ENCODE assay signal across 26 cellular contexts in the genomic region with DNA sequence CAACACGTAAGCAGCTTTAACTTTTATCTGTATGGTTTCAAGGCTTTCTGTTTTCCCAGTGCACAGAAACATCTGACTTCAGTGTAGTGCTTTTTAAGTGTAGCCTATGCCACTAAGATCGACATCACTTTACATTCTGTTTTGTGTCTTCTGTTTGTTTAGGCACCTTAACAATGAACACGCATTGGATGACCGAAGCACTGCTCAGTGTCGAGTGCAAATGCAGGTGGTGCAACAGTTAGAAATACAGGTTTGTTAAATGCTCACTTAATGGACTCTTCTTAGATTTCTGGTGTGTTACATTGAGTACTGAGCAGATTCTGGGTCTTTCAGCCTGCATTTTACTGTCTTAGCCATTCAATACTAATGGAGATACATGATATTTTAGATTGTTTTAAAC.
A peak's percentile ranks its signal among the peaks of the same experiment; 100 is the strongest.
DNase-seq lines count a peak whose midpoint lies in the region; ATAC-seq and TF ChIP-seq lines count a peak whose summit lies in the region.
"Had no signal": no experiment of that assay in that cellular context is flagged by ENCODE, and none has a peak within 500 bp of the region (broad histone marks: within the 10 kb centered on the region; RNA-seq: fewer than 3 reads in every experiment).

No MANE protein-coding gene starts in this region.

- no peak overlapping the region for H3K27ac Mint-ChIP-seq in MCF 10A (ENCODE audit: low read depth, unreplicated experiment)
- H3K27ac Mint-ChIP-seq: activated naive CD4-positive, alpha-beta T cell treated with anti-CD3 and anti-CD28 coated beads, Interleukin-2, amount 50 U/mL, for 24 hours; activated T-helper 1 cell treated with anti-CD3 and anti-CD28 coated beads, Interleukin-12 subunit alpha, Interleukin-12 subunit beta, Interleukin-2, Interleukin-4 antibody, amounts not matched to agents 30 ng/mL and 10 ng/mL and 1 ng/mL, durations not matched to agents 14 hours and 24 hours and 36 hours; CD14-positive monocyte; IgD-negative memory B cell; natural killer cell treated with Interleukin-12 subunit alpha and Interleukin-12 subunit beta and Interleukin-15 and Interleukin-18, amount 100 ng/mL, for 72 hours had no signal

- H3K27me3 ChIP-seq in HAP-1 (ENCODE audit: low read depth) (no peaks in the 10 kb centered on the region), gastroesophageal sphincter (no peaks in the 10 kb centered on the region)
- H3K27me3 ChIP-seq: testis had no signal

- TF ChIP-seq POLR2A in gastroesophageal sphincter (IDR thresholded peaks at IDR 0.05): no peak

- CTCF ChIA-PET in RWPE1 (lab: Yijun Ruan, JAX): no interaction called here
- CTCF ChIA-PET in MCF 10A (lab: Yijun Ruan, JAX): no interaction called here

- H3K36me3 ChIP-seq in HAP-1 (replicated peaks) (no peaks in the 10 kb centered on the region), gastroesophageal sphincter (no peaks in the 10 kb centered on the region)
- H3K36me3 ChIP-seq: lower lobe of right lung had no signal

- TF ChIP-seq EP300 in gastroesophageal sphincter (IDR thresholded peaks at IDR 0.05): no peak

- H3K27ac ChIP-seq in gastroesophageal sphincter: peak overlapping the region in 3 of 4 donors; percentile 19 to 60 (median 26)
- H3K27ac ChIP-seq in RWPE1: no peak overlapping the region
- H3K27ac ChIP-seq: epithelial cell of prostate, lower lobe of right lung, testis had no signal

- H3K9me3 Mint-ChIP-seq in MCF 10A (ENCODE audit: unreplicated experiment): no peaks in the 10 kb centered on the region
- H3K9me3 Mint-ChIP-seq: activated naive CD4-positive, alpha-beta T cell treated with anti-CD3 and anti-CD28 coated beads, Interleukin-2, amount 50 U/mL, for 24 hours; activated T-helper 1 cell treated with anti-CD3 and anti-CD28 coated beads, Interleukin-12 subunit alpha, Interleukin-12 subunit beta, Interleukin-2, Interleukin-4 antibody, amounts not matched to agents 30 ng/mL and 10 ng/mL and 1 ng/mL, durations not matched to agents 14 hours and 24 hours and 36 hours; CD14-positive monocyte; IgD-negative memory B cell had no signal

- H3K36me3 Mint-ChIP-seq in MCF 10A (ENCODE audit: insufficient read depth, unreplicated experiment): no peaks in the 10 kb centered on the region
- H3K36me3 Mint-ChIP-seq: activated naive CD4-positive, alpha-beta T cell treated with anti-CD3 and anti-CD28 coated beads, Interleukin-2, amount 50 U/mL, for 24 hours; CD14-positive monocyte; IgD-negative memory B cell; natural killer cell treated with Interleukin-12 subunit alpha and Interleukin-12 subunit beta and Interleukin-15 and Interleukin-18, amount 100 ng/mL, for 72 hours had no signal

- BruUV-seq in MCF 10A (replicated peaks; lab: Mats Ljungman, UMichigan): no TSS peak

- H3K27me3 Mint-ChIP-seq in MCF 10A (ENCODE audit: insufficient read depth, unreplicated experiment): peaks cover 79% of the 10 kb centered on the region
- H3K27me3 Mint-ChIP-seq: activated naive CD4-positive, alpha-beta T cell treated with anti-CD3 and anti-CD28 coated beads, Interleukin-2, amount 50 U/mL, for 24 hours had no signal

- H3K4me1 Mint-ChIP-seq in MCF 10A (ENCODE audit: insufficient read depth, unreplicated experiment): no peaks in the 10 kb centered on the region
- H3K4me1 Mint-ChIP-seq: activated naive CD4-positive, alpha-beta T cell treated with anti-CD3 and anti-CD28 coated beads, Interleukin-2, amount 50 U/mL, for 24 hours; CD14-positive monocyte; IgD-negative memory B cell had no signal

- peaks cover 58% of the 10 kb centered on the region for H3K4me1 ChIP-seq in HAP-1
- H3K4me1 ChIP-seq in gastroesophageal sphincter: peaks cover 0 to 45% (median 6%) of the 10 kb centered on the region in 3 donors
- H3K4me1 ChIP-seq: lower lobe of right lung, testis had no signal

- TF ChIP-seq CTCF in gastroesophageal sphincter (IDR thresholded peaks at IDR 0.05) (no peak), RWPE1 (conservative IDR thresholded peaks at IDR 0.05; ENCODE audit: low read depth) (no peak), MCF 10A (IDR thresholded peaks at IDR 0.05; ENCODE audit: unreplicated experiment) (no peak)

- H3K9me3 ChIP-seq in HAP-1 (no peaks in the 10 kb centered on the region), gastroesophageal sphincter (no peaks in the 10 kb centered on the region)
- H3K9me3 ChIP-seq: lower lobe of right lung, mucosa of descending colon, testis had no signal

- no peak overlapping the region for H3K4me3 Mint-ChIP-seq in MCF 10A (ENCODE audit: unreplicated experiment)
- H3K4me3 Mint-ChIP-seq: activated naive CD4-positive, alpha-beta T cell treated with anti-CD3 and anti-CD28 coated beads, Interleukin-2, amount 50 U/mL, for 24 hours; activated T-helper 1 cell treated with anti-CD3 and anti-CD28 coated beads, Interleukin-12 subunit alpha, Interleukin-12 subunit beta, Interleukin-2, Interleukin-4 antibody, amounts not matched to agents 30 ng/mL and 10 ng/mL and 1 ng/mL, durations not matched to agents 14 hours and 24 hours and 36 hours; CD14-positive monocyte; IgD-negative memory B cell; natural killer cell treated with Interleukin-12 subunit alpha and Interleukin-12 subunit beta and Interleukin-15 and Interleukin-18, amount 100 ng/mL, for 72 hours had no signal

- intact Hi-C loops in MCF 10A (cut with micrococcal nuclease): no loop called here

- H3K4me3 ChIP-seq in HAP-1 (no peak overlapping the region), gastroesophageal sphincter (no peak overlapping the region)
- H3K4me3 ChIP-seq: lower lobe of right lung, mucosa of descending colon, testis had no signal

- in situ Hi-C loops in HAP-1 (cut with MboI; ENCODE audit: low sequenced_read_pairs): loop anchor here (25.0 kb wide), 2 partner anchors 240 to 565 kb away; partner anchors contain the start of gene FOXP2

- peak; percentile 28 to 52 for DNase-seq in HAP-1 (ENCODE audit: low spot score in 2 of 2)
- DNase-seq in NCI-H146 treated with DMSO at 0.1 percent for 48 hours (lab: John Stamatoyannopoulos, UW; ENCODE audit: unreplicated experiment): peak; percentile 35
- DNase-seq in NCI-H69 (lab: John Stamatoyannopoulos, UW): peak; percentile 89
- DNase-seq in RWPE1 (ENCODE audit: low spot score): no peak
- no peak for DNase-seq in MCF 10A (ENCODE audit: unreplicated experiment)
- DNase-seq: activated CD4-positive, alpha-beta T cell treated with anti-CD3 and anti-CD28 coated beads, Interleukin-2, amount 50 U/mL, for 48 hours; amygdala; Calu3; EL; glutamatergic neuron; GOT3; kidney glomerular epithelial cell; lower lobe of right lung; mucosa of descending colon; NCI-H1694; stimulated activated naive CD4-positive, alpha-beta T cell treated with Interleukin-2 at 50 U/mL for 16 hours; testis had no signal

- ATAC-seq in gastroesophageal sphincter (no peak), GM21528 (IDR thresholded peaks at IDR 0.05; ENCODE audit: low FRiP score, unreplicated experiment) (no peak)
- ATAC-seq: activated CD4-positive, CD25-positive, alpha-beta regulatory T cell treated with anti-CD3 and anti-CD28 coated beads, Interleukin-2, amount 50 U/mL, for 24 hours; lower lobe of right lung; mucosa of descending colon; natural killer cell treated with Interleukin-12 subunit alpha and Interleukin-12 subunit beta and Interleukin-15 and Interleukin-18, amount 100 ng/mL, for 72 hours had no signal

- POLR2A ChIA-PET in RWPE1 (lab: Yijun Ruan, JAX; ENCODE audit: low non-redundant PET): no interaction called here
- POLR2A ChIA-PET in MCF 10A (lab: Yijun Ruan, JAX): no interaction called here

- WGBS in gastroesophageal sphincter (ENCODE audit: low coverage in 1 of 2), 2 donors: 71 to 85% methylated on average over 2 to 5 of the region's 5 CpGs

Comparison
In these comparisons a context has a peak if more than half of its experiments do, and no peak if none do; other contexts are left out.
1. DNase-seq: peak in HAP-1 (2 of 2), NCI-H146 treated with DMSO at 0.1 percent for 48 hours (single experiment) and NCI-H69 (single experiment); none in RWPE1 (single experiment) and MCF 10A (single experiment).